Comparison of ENCODE assay signal across 20 cellular contexts in genomic region chr2:174172802-174173355, GRCh38.
"Had no signal": no experiment of that assay in that cellular context is flagged by ENCODE, and none has a peak within 500 bp of the region (broad histone marks: within the 10 kb centered on the region; RNA-seq: fewer than 3 reads in every experiment).

No MANE protein-coding gene starts in this region.

- H3K36me3 Mint-ChIP-seq: stimulated activated effector memory CD8-positive, alpha-beta T cell treated with anti-CD3 and anti-CD28 coated beads, Interleukin-12 subunit alpha, Interleukin-12 subunit beta, amount 100 ng/mL, for 72 hours had no signal

- H3K36me3 ChIP-seq: right lobe of liver, thyroid gland had no signal

- H2AFZ ChIP-seq: parathyroid adenoma had no signal

- H3K27me3 Mint-ChIP-seq: naive thymus-derived CD4-positive, alpha-beta T cell; type B pancreatic cell had no signal

- H3K4me3 ChIP-seq: dorsolateral prefrontal cortex, heart left ventricle, psoas muscle, right lobe of liver, suprapubic skin, thyroid gland had no signal

- H3K9ac ChIP-seq: parathyroid adenoma had no signal

- H3K4me1 Mint-ChIP-seq: stimulated activated effector memory CD8-positive, alpha-beta T cell treated with anti-CD3 and anti-CD28 coated beads, Interleukin-12 subunit alpha, Interleukin-12 subunit beta, amount 100 ng/mL, for 72 hours had no signal

- H3K27ac Mint-ChIP-seq: naive thymus-derived CD4-positive, alpha-beta T cell; nephron progenitor cell; stimulated activated effector memory CD8-positive, alpha-beta T cell treated with anti-CD3 and anti-CD28 coated beads, Interleukin-12 subunit alpha, Interleukin-12 subunit beta, amount 100 ng/mL, for 72 hours; type B pancreatic cell had no signal

- H3K9me3 ChIP-seq: thyroid gland had no signal

- H3K27me3 ChIP-seq: dorsolateral prefrontal cortex, heart left ventricle, right lobe of liver, suprapubic skin, thyroid gland had no signal

- FAIRE-seq: urothelium cell line had no signal

- H3K27ac ChIP-seq: dorsolateral prefrontal cortex, heart left ventricle, parathyroid adenoma, psoas muscle, right lobe of liver, suprapubic skin, thyroid gland had no signal

- DNase-seq: dorsolateral prefrontal cortex; effector CD8-positive, alpha-beta T cell; foreskin melanocyte; heart left ventricle; hypothalamus; kidney glomerular epithelial cell; naive thymus-derived CD4-positive, alpha-beta T cell; nephron progenitor cell; psoas muscle; retina; right lobe of liver; stimulated activated CD4-positive, alpha-beta T cell treated with anti-CD3 and anti-CD28 coated beads, Interleukin-4, amount 100 ng/mL, for 1 hour; stimulated activated CD8-positive, alpha-beta memory T cell treated with anti-CD3 and anti-CD28 coated beads, Interleukin-4, amount 100 ng/mL, for 48 hours; stimulated activated naive CD8-positive, alpha-beta T cell treated with anti-CD3 and anti-CD28 coated beads, Interleukin-15, Interleukin-2, amounts not matched to agents 100 U/mL and 50 U/mL, for 24 hours; thyroid gland had no signal

- ATAC-seq: heart left ventricle; naive thymus-derived CD4-positive, alpha-beta T cell; psoas muscle; right lobe of liver; stimulated activated effector memory CD8-positive, alpha-beta T cell treated with anti-CD3 and anti-CD28 coated beads, Interleukin-12 subunit alpha, Interleukin-12 subunit beta, amount 100 ng/mL, for 72 hours; stimulated activated naive CD8-positive, alpha-beta T cell treated with anti-CD3 and anti-CD28 coated beads, Interleukin-15, Interleukin-2, amounts not matched to agents 100 U/mL and 50 U/mL, for 24 hours had no signal

- H3K4me3 Mint-ChIP-seq: naive thymus-derived CD4-positive, alpha-beta T cell; nephron progenitor cell; stimulated activated effector memory CD8-positive, alpha-beta T cell treated with anti-CD3 and anti-CD28 coated beads, Interleukin-12 subunit alpha, Interleukin-12 subunit beta, amount 100 ng/mL, for 72 hours; type B pancreatic cell had no signal

- H3K4me1 ChIP-seq: suprapubic skin had no signal
